8 cellular contexts compared by ENCODE assay signal in genomic region chr11:34105079-34105956, GRCh38. TPM values are rescaled to one million over a fixed set of nuclear protein-coding genes. Genes with fewer than 3 reads are reported as not detected.
DNase-seq lines count a peak whose midpoint lies in the region; ATAC-seq and TF ChIP-seq lines count a peak whose summit lies in the region.

Gene NAT10 (plus strand): TSS chr11:34105629. CDS start chr11:34108226, 2,597 bp downstream.

- CTCF ChIA-PET in BJ (lab: Yijun Ruan, JAX): interaction anchor here (0.8 to 1.3 kb wide), 3 partner anchors 17 to 31 kb away, joined by 3 to 4 read pairs (median 3); no protein-coding TSS in a partner anchor

- peak within 1 kb of the TSS; percentile 93 for H3K4me3 Mint-ChIP-seq in chondrocyte (ENCODE audit: unreplicated experiment)

- DNase-seq in BJ (ENCODE audit: low read depth) (peak; percentile 94), GM19238 (ENCODE audit: insufficient read length, low spot score) (peak; percentile 78), NCI-H510A treated with DMSO at 0.1 percent for 48 hours (lab: John Stamatoyannopoulos, UW) (peak; percentile 88), chondrocyte (ENCODE audit: low spot score) (peak; percentile 99), kidney epithelial cell (ENCODE audit: low read depth) (peak; percentile 93)
- DNase-seq in activated CD4-positive, alpha-beta T cell treated with anti-CD3 and anti-CD28 coated beads for 24 hours (ENCODE audit: low read depth in 2 of 2): peak; percentile 93
- peak; percentile 93 to 97 for DNase-seq in stimulated activated CD4-positive, alpha-beta T cell treated with anti-CD3 and anti-CD28 coated beads, Interleukin-15, amount 100 ng/mL, for 48 hours (ENCODE audit: low read depth in 2 of 2)

- no peaks in the 10 kb centered on the region for H3K27me3 ChIP-seq in BJ (ENCODE audit: control insufficient read depth, insufficient read depth, low read length)
- no peaks in the 10 kb centered on the region for H3K27me3 ChIP-seq in kidney epithelial cell (ENCODE audit: control insufficient read depth, insufficient read depth, low read length)

- ATAC-seq in HG03442 (IDR thresholded peaks at IDR 0.05; ENCODE audit: unreplicated experiment): peak; percentile 88

- H3K36me3 ChIP-seq in BJ (ENCODE audit: control insufficient read depth, insufficient read depth, low read length) (peaks cover 13% of the 10 kb centered on the region), kidney epithelial cell (ENCODE audit: control insufficient read depth, insufficient read depth, low read length) (peaks cover 1% of the 10 kb centered on the region)

- H3K4me1 Mint-ChIP-seq in chondrocyte (ENCODE audit: low read depth): peaks cover 36% of the 10 kb centered on the region

- POLR2A ChIA-PET in BJ (lab: Charles Lee): interaction anchor here (0.6 to 1.0 kb wide), 4 partner anchors 11 to 651 kb away, joined by 3 to 6 read pairs (median 3); partner anchors contain the start of gene CAPRIN1

- no peaks in the 10 kb centered on the region for H3K27me3 Mint-ChIP-seq in chondrocyte (ENCODE audit: low read depth)

- peaks cover 17% of the 10 kb centered on the region for H3K36me3 Mint-ChIP-seq in chondrocyte (ENCODE audit: low read depth)

- H3K4me3 ChIP-seq in BJ (ENCODE audit: low read depth, low read length) (peak within 1 kb of the TSS; percentile 79), kidney epithelial cell (ENCODE audit: low read depth, low read length) (peak within 1 kb of the TSS; percentile 83)

- peak; percentile 15; the same call in 1 of the 2 replicates for TF ChIP-seq CTCF in BJ (IDR thresholded peaks at IDR 0.05; ENCODE audit: insufficient read depth, low read depth, low read length)
- peak; percentile 19 for TF ChIP-seq CTCF in chondrocyte (IDR thresholded peaks at IDR 0.05)
- no peak for TF ChIP-seq CTCF in kidney epithelial cell (IDR thresholded peaks at IDR 0.05; ENCODE audit: insufficient read depth, low read length, poor library complexity, severe bottlenecking)

- H3K9me3 Mint-ChIP-seq in chondrocyte (ENCODE audit: low read depth): no peaks in the 10 kb centered on the region

- peak within 1 kb of the TSS; percentile 94 for H3K27ac Mint-ChIP-seq in chondrocyte (ENCODE audit: unreplicated experiment)

RNA-seq across cellular contexts. Expression of gene NAT10, which starts in this region (rescaled TPM):
- 31.6 and 35.0 TPM in 2 replicates for polyA plus RNA-seq in BJ (2011; rRNA removed)
- 32.1 and 44.4 TPM in 2 replicates for polyA minus RNA-seq in BJ (2011; rRNA and poly(A)+ RNA removed)
- 24.6 to 37.7 TPM (median 25.8 TPM) in 3 replicates for total RNA-seq in chondrocyte
- 21.7 and 23.5 TPM in 2 replicates for total RNA-seq in kidney epithelial cell

Comparison
In these comparisons a context has a peak if more than half of its experiments do, and no peak if none do; other contexts are left out.
1. Peak in every context shown above with its lines: DNase-seq, ATAC-seq and H3K4me3 ChIP-seq.